In the genomic region with DNA sequence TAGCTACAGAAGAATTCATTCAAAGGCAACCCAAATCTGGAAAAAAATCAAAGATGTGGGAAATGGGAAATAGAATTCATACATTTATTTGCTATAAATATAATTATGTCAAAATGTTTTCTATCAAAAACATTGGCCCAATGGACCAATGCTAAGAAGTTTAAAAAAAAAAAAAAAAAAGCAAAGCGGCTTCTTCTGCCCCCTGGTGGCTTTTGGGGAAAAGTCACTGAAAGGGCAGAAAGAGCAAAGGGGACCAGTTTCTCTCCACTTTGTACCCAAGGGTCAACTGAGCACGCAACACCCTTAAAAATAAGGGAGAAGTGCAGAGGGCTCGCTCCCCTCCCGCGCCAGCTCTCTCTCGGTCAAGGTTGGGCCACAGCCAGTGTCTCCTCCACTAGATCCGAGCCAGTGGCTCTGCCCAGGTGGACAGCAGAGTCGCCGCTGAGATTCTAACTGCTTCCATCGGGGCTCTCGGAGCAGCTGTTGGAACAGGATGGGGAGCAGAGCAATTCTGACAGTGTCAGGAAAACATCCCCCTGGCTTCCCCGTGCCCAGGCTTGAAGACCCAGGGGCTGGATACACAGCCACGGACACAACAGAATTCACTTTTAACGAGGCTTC, we compare ENCODE assay signal across 8 cellular contexts.
DNase-seq lines count a peak whose midpoint lies in the region; ATAC-seq, FAIRE-seq and TF ChIP-seq lines count a peak whose summit lies in the region.

No MANE protein-coding gene starts in this region.

- peak; percentile 68 for TF ChIP-seq CTCF in D721Med (IDR thresholded peaks at IDR 0.05; ENCODE audit: insufficient read depth, missing control alignments)
- no peak for TF ChIP-seq CTCF in HEK293 (tag by site-specific recombination; IDR thresholded peaks at IDR 0.05)
- peak; percentile 70 for TF ChIP-seq CTCF in VCaP (conservative IDR thresholded peaks at IDR 0.05)
- TF ChIP-seq CTCF in tibial artery (IDR thresholded peaks at IDR 0.05), result peak; percentile 37 to 43

- H3K9me3 ChIP-seq in HEK293 (ENCODE audit: control insufficient read depth, insufficient read depth, low read depth, low read length), result no peaks in the 10 kb centered on the region
- H3K9me3 ChIP-seq in tibial artery, result no peaks in the 10 kb centered on the region

- CTCF ChIA-PET in HEK293 (lab: Yijun Ruan, JAX), result interaction anchor here (0.6 to 1.8 kb wide), 12 partner anchors 11 to 1081 kb away, joined by 3 to 9 read pairs (median 3); no protein-coding TSS in a partner anchor

- intact Hi-C loops in tibial artery (cut with DNase I; ENCODE audit: low total_unique reads), result loop anchor here (5.0 to 10.0 kb wide), 2 partner anchors 120 to 787 kb away; no protein-coding TSS in a partner anchor

- H3K4me1 ChIP-seq in HEK293 (ENCODE audit: control insufficient read depth, insufficient read depth, low read length) (no peaks in the 10 kb centered on the region), tibial artery (peaks cover 0 to 2% (median 0%) of the 10 kb centered on the region in 4 donors)

- H3K36me3 ChIP-seq in HEK293 (ENCODE audit: control insufficient read depth in 2 of 2, insufficient read depth in 1 of 2, low read length in 2 of 2) (no peaks in the 10 kb centered on the region), tibial artery (no peaks in the 10 kb centered on the region)

- H3K27ac ChIP-seq in HEK293 (ENCODE audit: extremely low read depth, low read depth, low read length) (no peak overlapping the region), VCaP (no peak overlapping the region; the same call in 1 of the 2 replicates), tibial artery (no peak overlapping the region)

- POLR2A ChIA-PET in HEK293 (lab: Yijun Ruan, JAX), result no interaction called here

- no peak for FAIRE-seq in D721Med (lab: Jason Lieb, UNC)

- no peak for ATAC-seq in GM18909 (IDR thresholded peaks at IDR 0.05; ENCODE audit: poor library complexity, unreplicated experiment)
- no peak for ATAC-seq in GM21390 (IDR thresholded peaks at IDR 0.05; ENCODE audit: unreplicated experiment)

- DNase-seq in D721Med (ENCODE audit: insufficient read length, low spot score), result no peak
- peak; percentile 69 for DNase-seq in iPS-NIHi7 (ENCODE audit: extremely low spot score)
- DNase-seq in tibial artery, result no peak
- DNase-seq in T-helper 9 cell, result no peak

- peaks cover 0 to 6% of the 10 kb centered on the region in 2 donors for H3K27me3 ChIP-seq in tibial artery

- no peak overlapping the region for H3K4me3 ChIP-seq in HEK293 (ENCODE audit: low read depth, low read length)
- H3K4me3 ChIP-seq in tibial artery, result no peak overlapping the region

TF ChIP-seq in HEK293, 187 proteins besides CTCF, POLR2A, EP300 and RAD21:
- TF ChIP-seq ZBTB17 (tag by site-specific recombination; IDR thresholded peaks at IDR 0.05), result no peak
- peak; percentile 33 for TF ChIP-seq ZNF654 (tag by site-specific recombination; IDR thresholded peaks at IDR 0.05; ENCODE audit: low read depth)
- no peak for TF ChIP-seq ZNF692 (tag by site-specific recombination; IDR thresholded peaks at IDR 0.05)
- no peak for TF ChIP-seq MYNN (tag by site-specific recombination; IDR thresholded peaks at IDR 0.05; ENCODE audit: borderline replicate concordance)
- TF ChIP-seq ZNF138 (tag by site-specific recombination; IDR thresholded peaks at IDR 0.05; ENCODE audit: borderline replicate concordance), result no peak
- TF ChIP-seq MEIS1 (CRISPR knock-in tag; IDR thresholded peaks at IDR 0.05; ENCODE audit: borderline replicate concordance), result no peak
- TF ChIP-seq, protein P1, sequence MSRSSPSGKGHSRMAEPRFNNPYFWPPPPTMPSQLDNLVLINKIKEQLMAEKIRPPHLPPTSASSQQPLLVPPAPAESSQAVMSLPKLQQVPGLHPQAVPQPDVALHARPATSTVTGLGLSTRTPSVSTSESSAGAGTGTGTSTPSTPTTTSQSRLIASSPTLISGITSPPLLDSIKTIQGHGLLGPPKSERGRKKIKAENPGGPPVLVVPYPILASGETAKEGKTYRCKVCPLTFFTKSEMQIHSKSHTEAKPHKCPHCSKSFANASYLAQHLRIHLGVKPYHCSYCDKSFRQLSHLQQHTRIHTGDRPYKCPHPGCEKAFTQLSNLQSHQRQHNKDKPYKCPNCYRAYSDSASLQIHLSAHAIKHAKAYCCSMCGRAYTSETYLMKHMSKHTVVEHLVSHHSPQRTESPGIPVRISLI (tag by site-specific recombination; IDR thresholded peaks at IDR 0.05), result peak; percentile 56; the same call in 1 of the 2 replicates
- TF ChIP-seq ZBTB11 (tag by site-specific recombination; conservative IDR thresholded peaks at IDR 0.05; ENCODE audit: low read depth), result no peak
- no peak for TF ChIP-seq HOXC10 (CRISPR knock-in tag; IDR thresholded peaks at IDR 0.05)
- TF ChIP-seq, protein P2, sequence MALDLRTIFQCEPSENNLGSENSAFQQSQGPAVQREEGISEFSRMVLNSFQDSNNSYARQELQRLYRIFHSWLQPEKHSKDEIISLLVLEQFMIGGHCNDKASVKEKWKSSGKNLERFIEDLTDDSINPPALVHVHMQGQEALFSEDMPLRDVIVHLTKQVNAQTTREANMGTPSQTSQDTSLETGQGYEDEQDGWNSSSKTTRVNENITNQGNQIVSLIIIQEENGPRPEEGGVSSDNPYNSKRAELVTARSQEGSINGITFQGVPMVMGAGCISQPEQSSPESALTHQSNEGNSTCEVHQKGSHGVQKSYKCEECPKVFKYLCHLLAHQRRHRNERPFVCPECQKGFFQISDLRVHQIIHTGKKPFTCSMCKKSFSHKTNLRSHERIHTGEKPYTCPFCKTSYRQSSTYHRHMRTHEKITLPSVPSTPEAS (tag by site-specific recombination; IDR thresholded peaks at IDR 0.05), result no peak
